Comparison of ENCODE assay signal across 8 cellular contexts in genomic region chr3:148990211-148990610, GRCh38. TPM values are rescaled to one million over a fixed set of nuclear protein-coding genes. Genes with fewer than 3 reads are reported as not detected.
A peak's percentile ranks its signal among the peaks of the same experiment; 100 is the strongest.
DNase-seq lines count a peak whose midpoint lies in the region; ATAC-seq, FAIRE-seq and TF ChIP-seq lines count a peak whose summit lies in the region.

No MANE protein-coding gene starts in this region.

- no peak for DNase-seq in activated T-cell treated with anti-CD3 and anti-CD28 coated beads, Interleukin-2, amount 50 U/mL, for 4 hours
- DNase-seq in activated T-cell treated with anti-CD3 and anti-CD28 coated beads, Interleukin-2, amount 50 U/mL, for 48 hours: no peak
- no peak for DNase-seq in activated naive CD8-positive, alpha-beta T cell treated with anti-CD3 and anti-CD28 coated beads, Interleukin-2, amount 50 U/mL, for 24 hours
- DNase-seq in tibial artery: no peak
- no peak for DNase-seq in H7
- DNase-seq in SHP77 treated with DMSO at 0.1 percent for 48 hours (lab: John Stamatoyannopoulos, UW): no peak
- DNase-seq in pancreas: no peak

- peak overlapping the region; percentile 79 for H3K27ac Mint-ChIP-seq in activated naive CD8-positive, alpha-beta T cell treated with anti-CD3 and anti-CD28 coated beads, Interleukin-2, amount 50 U/mL, for 24 hours

- FAIRE-seq in pancreas (lab: Jason Lieb, UNC): no peak

- intact Hi-C loops in tibial artery (cut with DNase I; ENCODE audit: low total_unique reads): no loop called here
- intact Hi-C loops in pancreas (cut with DNase I): no loop called here

- no peaks in the 10 kb centered on the region for H3K36me3 Mint-ChIP-seq in activated T-cell treated with anti-CD3 and anti-CD28 coated beads, Interleukin-2, amount 50 U/mL, for 4 hours (ENCODE audit: insufficient read depth)
- peaks cover 2% of the 10 kb centered on the region for H3K36me3 Mint-ChIP-seq in activated naive CD8-positive, alpha-beta T cell treated with anti-CD3 and anti-CD28 coated beads, Interleukin-2, amount 50 U/mL, for 24 hours (ENCODE audit: low read depth)

- H3K27ac ChIP-seq in tibial artery (peak overlapping the region; percentile 97 to 99), pancreas (no peak overlapping the region)

- WGBS in pancreas, 2 donors: 65 to 71% methylated on average over 4 of the region's 4 CpGs

- H3K36me3 ChIP-seq in tibial artery (peaks cover 10 to 12% (median 10%) of the 10 kb centered on the region in 3 donors), H7 (replicated peaks; ENCODE audit: control insufficient read depth, insufficient read depth, low read length) (no peaks in the 10 kb centered on the region; the same call in 1 of the 2 replicates), pancreas (no peaks in the 10 kb centered on the region)

- ATAC-seq in activated T-cell treated with anti-CD3 and anti-CD28 coated beads, Interleukin-2, amount 50 U/mL, for 4 hours: no peak
- ATAC-seq in HG03196 (IDR thresholded peaks at IDR 0.05; ENCODE audit: unreplicated experiment) (peak; percentile 57), pancreas (no peak)
- no peak for ATAC-seq in activated naive CD8-positive, alpha-beta T cell treated with anti-CD3 and anti-CD28 coated beads, Interleukin-2, amount 50 U/mL, for 24 hours

- peaks cover 0 to 31% (median 11%) of the 10 kb centered on the region in 4 donors for H3K4me1 ChIP-seq in tibial artery
- peaks cover 0 to 4% (median 0%) of the 10 kb centered on the region in 3 donors for H3K4me1 ChIP-seq in pancreas

- H3K4me1 Mint-ChIP-seq in activated T-cell treated with anti-CD3 and anti-CD28 coated beads, Interleukin-2, amount 50 U/mL, for 4 hours (ENCODE audit: low read depth): peaks cover 26% of the 10 kb centered on the region
- H3K4me1 Mint-ChIP-seq in activated naive CD8-positive, alpha-beta T cell treated with anti-CD3 and anti-CD28 coated beads, Interleukin-2, amount 50 U/mL, for 24 hours: peaks cover 24% of the 10 kb centered on the region

- H3K27me3 ChIP-seq in tibial artery (no peaks in the 10 kb centered on the region), H7 (ENCODE audit: control insufficient read depth, insufficient read depth, low read length) (peaks cover 7% of the 10 kb centered on the region), pancreas (no peaks in the 10 kb centered on the region)

- H3K9me3 Mint-ChIP-seq in activated T-cell treated with anti-CD3 and anti-CD28 coated beads, Interleukin-2, amount 50 U/mL, for 4 hours: no peaks in the 10 kb centered on the region
- H3K9me3 Mint-ChIP-seq in activated naive CD8-positive, alpha-beta T cell treated with anti-CD3 and anti-CD28 coated beads, Interleukin-2, amount 50 U/mL, for 24 hours: no peaks in the 10 kb centered on the region

- no peaks in the 10 kb centered on the region for H3K27me3 Mint-ChIP-seq in activated T-cell treated with anti-CD3 and anti-CD28 coated beads, Interleukin-2, amount 50 U/mL, for 4 hours (ENCODE audit: low read depth)
- no peaks in the 10 kb centered on the region for H3K27me3 Mint-ChIP-seq in activated naive CD8-positive, alpha-beta T cell treated with anti-CD3 and anti-CD28 coated beads, Interleukin-2, amount 50 U/mL, for 24 hours

- TF ChIP-seq CTCF in tibial artery (IDR thresholded peaks at IDR 0.05) (no peak), pancreas (IDR thresholded peaks at IDR 0.05) (no peak)

- no peaks in the 10 kb centered on the region for H3K9me3 ChIP-seq in tibial artery
- no peaks in the 10 kb centered on the region for H3K9me3 ChIP-seq in pancreas

- H3K4me3 Mint-ChIP-seq in activated T-cell treated with anti-CD3 and anti-CD28 coated beads, Interleukin-2, amount 50 U/mL, for 4 hours: peak overlapping the region; percentile 81
- H3K4me3 Mint-ChIP-seq in activated naive CD8-positive, alpha-beta T cell treated with anti-CD3 and anti-CD28 coated beads, Interleukin-2, amount 50 U/mL, for 24 hours: peak overlapping the region; percentile 82

- no peak overlapping the region for H3K4me3 ChIP-seq in tibial artery
- H3K4me3 ChIP-seq in H7 (ENCODE audit: insufficient read depth, low read depth, low read length): no peak overlapping the region
- no peak overlapping the region for H3K4me3 ChIP-seq in pancreas

RNA-seq across cellular contexts. Expression of gene GYG1, which starts 1.1 kb away (rescaled TPM):
- 10 to 100 TPM; 22.5 to 26.1 (median 22.9) TPM for total RNA-seq in activated T-cell treated with anti-CD3 and anti-CD28 coated beads, Interleukin-2, amount 50 U/mL, for 4 hours
- 24.5 and 34.2 TPM in 2 replicates for total RNA-seq in H7 (2014; rRNA removed; shearing (Covaris generic))
- total RNA-seq in pancreas: 10 to 100 TPM; 21.5 to 29.1 (median 22.6) TPM
- polyA plus RNA-seq in pancreas: 10 to 100 TPM; 22.3 to 37.8 TPM

Comparison
In these comparisons a context has a peak if more than half of its experiments do, and no peak if none do; other contexts are left out.
1. H3K27ac ChIP-seq: peak in tibial artery (2 of 2); none in pancreas (0 of 4).